In the genomic region with DNA sequence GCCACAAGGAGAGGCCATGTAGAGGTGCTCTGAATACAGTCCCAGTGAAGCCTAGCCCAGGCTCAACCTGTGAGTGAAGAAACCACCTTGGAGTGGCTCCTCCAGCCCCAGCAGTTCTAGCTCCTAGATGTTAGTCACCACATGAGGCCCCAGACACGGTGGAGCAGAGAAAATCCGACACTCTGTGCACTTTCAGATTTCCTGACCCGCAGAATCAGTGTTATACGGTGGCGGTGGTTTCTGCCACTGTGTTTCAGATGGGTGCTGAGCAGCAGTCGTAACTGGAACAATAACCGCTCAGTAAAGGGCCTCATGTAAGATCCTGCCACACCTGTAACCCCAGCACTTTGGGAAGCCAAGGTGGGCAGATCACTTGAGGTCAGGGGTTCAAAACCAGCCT, we compare ENCODE assay signal across 17 cellular contexts. TPM values are rescaled to one million over a fixed set of nuclear protein-coding genes. Genes with fewer than 3 reads are reported as not detected.
"Had no signal": no experiment of that assay in that cellular context is flagged by ENCODE, and none has a peak within 500 bp of the region (broad histone marks: within the 10 kb centered on the region; RNA-seq: fewer than 3 reads in every experiment).

No MANE protein-coding gene starts in this region.

- H3K4me1 Mint-ChIP-seq: stimulated activated effector memory CD8-positive, alpha-beta T cell treated with anti-CD3 and anti-CD28 coated beads, Interleukin-12 subunit alpha, Interleukin-12 subunit beta, amount 100 ng/mL, for 72 hours had no signal

- H3K4me2 ChIP-seq: neural progenitor cell had no signal

- H3K36me3 Mint-ChIP-seq: activated CD8-positive, alpha-beta memory T cell treated with anti-CD3 and anti-CD28 coated beads, Interleukin-2, amount 10 ng/mL, durations not matched to agents 7 days and 5 days; activated naive CD4-positive, alpha-beta T cell treated with anti-CD3 and anti-CD28 coated beads, Interleukin-2, amount 50 U/mL, for 72 hours; neural progenitor cell; stimulated activated effector memory CD8-positive, alpha-beta T cell treated with anti-CD3 and anti-CD28 coated beads, Interleukin-12 subunit alpha, Interleukin-12 subunit beta, amount 100 ng/mL, for 72 hours had no signal

- DNase-seq: activated CD4-positive, alpha-beta T cell treated with anti-CD3 and anti-CD28 coated beads, Interleukin-2, amount 50 U/mL, for 48 hours; activated CD4-positive, CD25-positive, alpha-beta regulatory T cell treated with anti-CD3 and anti-CD28 coated beads, Interleukin-2, amount 50 U/mL, for 72 hours; activated CD8-positive, alpha-beta memory T cell treated with anti-CD3 and anti-CD28 coated beads, Interleukin-2, amount 10 ng/mL, durations not matched to agents 7 days and 5 days; activated effector memory CD4-positive, alpha-beta T cell treated with anti-CD3 and anti-CD28 coated beads, Interleukin-2, amount 50 U/mL, for 16 hours; activated T-cell treated with anti-CD3 and anti-CD28 coated beads, Interleukin-2, amount 50 U/mL, for 4 hours; amniotic stem cell; body of pancreas; effector memory CD8-positive, alpha-beta T cell; left colon; pancreas; small intestine had no signal

- H3K4me3 Mint-ChIP-seq: activated CD8-positive, alpha-beta memory T cell treated with anti-CD3 and anti-CD28 coated beads, Interleukin-2, amount 10 ng/mL, durations not matched to agents 7 days and 5 days; activated T-cell treated with anti-CD3 and anti-CD28 coated beads, Interleukin-2, amount 50 U/mL, for 4 hours; dendritic cell treated with granulocyte-macrophage colony-stimulating factor and Interleukin-4, amounts not matched to agents 40 ng/mL and 50 ng/mL, for 4 days; effector memory CD8-positive, alpha-beta T cell; neural progenitor cell; stimulated activated effector memory CD8-positive, alpha-beta T cell treated with anti-CD3 and anti-CD28 coated beads, Interleukin-12 subunit alpha, Interleukin-12 subunit beta, amount 100 ng/mL, for 72 hours; T-helper 2 cell treated with Interferon-gamma antibody and Interleukin-4, amounts not matched to agents 5 μg/mL and 100 μg/mL, for 36 hours had no signal

- H3K4me1 ChIP-seq: pancreas had no signal

- H3K4me3 ChIP-seq: body of pancreas, neural progenitor cell, pancreas had no signal

- H3K9ac ChIP-seq: neural progenitor cell had no signal

- H3K27ac Mint-ChIP-seq: activated CD8-positive, alpha-beta memory T cell treated with anti-CD3 and anti-CD28 coated beads, Interleukin-2, amount 10 ng/mL, durations not matched to agents 7 days and 5 days; activated naive CD4-positive, alpha-beta T cell treated with anti-CD3 and anti-CD28 coated beads, Interleukin-2, amount 50 U/mL, for 72 hours; dendritic cell treated with granulocyte-macrophage colony-stimulating factor and Interleukin-4, amounts not matched to agents 40 ng/mL and 50 ng/mL, for 4 days; effector memory CD8-positive, alpha-beta T cell; neural progenitor cell; stimulated activated effector memory CD8-positive, alpha-beta T cell treated with anti-CD3 and anti-CD28 coated beads, Interleukin-12 subunit alpha, Interleukin-12 subunit beta, amount 100 ng/mL, for 72 hours; T-helper 2 cell treated with Interferon-gamma antibody and Interleukin-4, amounts not matched to agents 5 μg/mL and 100 μg/mL, for 36 hours had no signal

- H2AFZ ChIP-seq: neural progenitor cell had no signal

- H3K27ac ChIP-seq: neural progenitor cell, pancreas had no signal

- H3K27me3 ChIP-seq: body of pancreas, neural progenitor cell, pancreas had no signal

- ATAC-seq: activated CD8-positive, alpha-beta memory T cell treated with anti-CD3 and anti-CD28 coated beads, Interleukin-2, amount 10 ng/mL, durations not matched to agents 7 days and 5 days; activated naive CD4-positive, alpha-beta T cell treated with anti-CD3 and anti-CD28 coated beads, Interleukin-2, amount 50 U/mL, for 72 hours; activated T-cell treated with anti-CD3 and anti-CD28 coated beads, Interleukin-2, amount 50 U/mL, for 4 hours; body of pancreas; effector memory CD8-positive, alpha-beta T cell; left colon; pancreas; stimulated activated effector memory CD8-positive, alpha-beta T cell treated with anti-CD3 and anti-CD28 coated beads, Interleukin-12 subunit alpha, Interleukin-12 subunit beta, amount 100 ng/mL, for 72 hours had no signal

- H3K36me3 ChIP-seq: neural progenitor cell, pancreas had no signal

- H3K9me3 Mint-ChIP-seq: activated naive CD4-positive, alpha-beta T cell treated with anti-CD3 and anti-CD28 coated beads, Interleukin-2, amount 50 U/mL, for 72 hours; activated T-cell treated with anti-CD3 and anti-CD28 coated beads, Interleukin-2, amount 50 U/mL, for 4 hours; effector memory CD8-positive, alpha-beta T cell; neural progenitor cell; stimulated activated effector memory CD8-positive, alpha-beta T cell treated with anti-CD3 and anti-CD28 coated beads, Interleukin-12 subunit alpha, Interleukin-12 subunit beta, amount 100 ng/mL, for 72 hours; T-helper 2 cell treated with Interferon-gamma antibody and Interleukin-4, amounts not matched to agents 5 μg/mL and 100 μg/mL, for 36 hours had no signal

- H3K9me3 ChIP-seq: body of pancreas, pancreas had no signal

RNA-seq across cellular contexts. Expression of gene ZBTB8B, which starts 38.3 kb away (rescaled TPM):
- total RNA-seq: activated CD8-positive, alpha-beta memory T cell treated with anti-CD3 and anti-CD28 coated beads, Interleukin-2, amount 10 ng/mL, durations not matched to agents 7 days and 5 days; activated naive CD4-positive, alpha-beta T cell treated with anti-CD3 and anti-CD28 coated beads, Interleukin-2, amount 50 U/mL, for 72 hours; activated T-cell treated with anti-CD3 and anti-CD28 coated beads, Interleukin-2, amount 50 U/mL, for 4 hours; left colon; mesenteric fat pad had no signal
